ENCODE assay signal across 26 cellular contexts in genomic region chr1:227280836-227281235, GRCh38.
"Had no signal": no experiment of that assay in that cellular context is flagged by ENCODE, and none has a peak within 500 bp of the region (broad histone marks: within the 10 kb centered on the region; RNA-seq: fewer than 3 reads in every experiment).

No MANE protein-coding gene starts in this region.

- H3K4me1 ChIP-seq: colonic mucosa, foreskin keratinocyte, lower lobe of right lung, parathyroid adenoma had no signal

- H3K27ac ChIP-seq: colonic mucosa, epithelial cell of prostate, esophagus muscularis mucosa, foreskin keratinocyte, gastroesophageal sphincter, heart left ventricle, hepatocyte, lower lobe of right lung, parathyroid adenoma, stomach, thyroid gland, vagina had no signal

- H3K4me2 ChIP-seq: hepatocyte had no signal

- ATAC-seq: foreskin keratinocyte; gastroesophageal sphincter; left colon; left ventricle myocardium superior; lower lobe of right lung; sciatic nerve; stimulated activated effector memory CD8-positive, alpha-beta T cell treated with anti-CD3 and anti-CD28 coated beads, Interleukin-12 subunit alpha, Interleukin-12 subunit beta, amount 100 ng/mL, for 72 hours had no signal

- H3K27me3 ChIP-seq: colonic mucosa, esophagus muscularis mucosa, foreskin keratinocyte, gastroesophageal sphincter, heart left ventricle, hepatocyte, stomach, thyroid gland, vagina had no signal

- DNase-seq: colonic mucosa; effector CD8-positive, alpha-beta T cell; endodermal cell; foreskin keratinocyte; heart left ventricle; immature natural killer cell; islet precursor cell; kidney glomerular epithelial cell; left colon; left ventricle myocardium superior; lower lobe of right lung; naive B cell; stimulated activated CD4-positive, alpha-beta T cell treated with anti-CD3 and anti-CD28 coated beads, Interleukin-2, amount 100 ng/mL, for 24 hours; stimulated activated CD4-positive, alpha-beta T cell treated with anti-CD3 and anti-CD28 coated beads, Interleukin-4, amount 100 ng/mL, for 24 hours; stimulated activated naive CD4-positive, alpha-beta T cell treated with Interleukin-2 at 50 U/mL for 16 hours; stomach; trophoblast cell had no signal

- H3K9me3 ChIP-seq: colonic mucosa, thyroid gland, vagina had no signal

- H2AFZ ChIP-seq: hepatocyte, parathyroid adenoma had no signal

- H3K9ac ChIP-seq: parathyroid adenoma had no signal

- H3K4me3 ChIP-seq: colonic mucosa, esophagus muscularis mucosa, gastroesophageal sphincter, heart left ventricle, hepatocyte, lower lobe of right lung, stomach, thyroid gland, vagina had no signal

- H3K36me3 ChIP-seq: colonic mucosa, esophagus muscularis mucosa, heart left ventricle, lower lobe of right lung, stomach, thyroid gland, vagina had no signal
